Comparison of ENCODE assay signal across 15 cellular contexts in genomic region chr2:12870692-12871091, GRCh38.
DNase-seq lines count a peak whose midpoint lies in the region; ATAC-seq and TF ChIP-seq lines count a peak whose summit lies in the region.
"Had no signal": no experiment of that assay in that cellular context is flagged by ENCODE, and none has a peak within 500 bp of the region (broad histone marks: within the 10 kb centered on the region; RNA-seq: fewer than 3 reads in every experiment).

No MANE protein-coding gene starts in this region.

- TF ChIP-seq CTCF in heart left ventricle (IDR thresholded peaks at IDR 0.05) (no peak), IMR-90 (conservative IDR thresholded peaks at IDR 0.05; ENCODE audit: low read depth, low read length) (no peak), epithelial cell of esophagus (IDR thresholded peaks at IDR 0.05; ENCODE audit: insufficient read depth, low read depth, low read length, missing control alignments) (no peak), foreskin fibroblast (IDR thresholded peaks at IDR 0.05; ENCODE audit: low read depth, low read length) (no peak)

- no peak overlapping the region for H3K56ac ChIP-seq in IMR-90 (ENCODE audit: extremely low read depth, insufficient read depth, low read length)

- 60 to 93% (median 80%) methylated on average over 1 of the region's 1 CpG for WGBS in heart left ventricle, 4 donors
- no CpG with 5 or more reads among the region's 1 CpG for WGBS in IMR-90 (ENCODE audit: extremely low coverage in 2 of 2, insufficient read length in 1 of 2), 2 experiments

- POLR2A ChIA-PET in IMR-90 (lab: Charles Lee; ENCODE audit: unreplicated experiment), result interaction anchor here (0.6 kb wide), 1 partner anchor 137 kb away, joined by 3 read pairs; no protein-coding TSS in a partner anchor

- dilution Hi-C loops in IMR-90 (cut with HindIII; ENCODE audit: low sequenced_read_pairs, unreplicated experiment), result no loop called here

- H3K4me1 ChIP-seq in heart left ventricle (no peaks in the 10 kb centered on the region), IMR-90 (ENCODE audit: control insufficient read depth, insufficient read depth, low read length) (peaks cover 7% of the 10 kb centered on the region)

- BruUV-seq in IMR-90 (replicated peaks; lab: Mats Ljungman, UMichigan), result no TSS peak

- no peak overlapping the region for H2AFZ ChIP-seq in IMR-90 (replicated peaks; ENCODE audit: low read length, poor library complexity)

- ATAC-seq in heart left ventricle (peak in 3 of 4 donors; percentile 61 to 69 (median 68)), left cardiac atrium (no peak), IMR-90 (ENCODE audit: low read depth) (no peak)
- ATAC-seq: GM12878, HCT116 had no signal

- H2AK9ac ChIP-seq in IMR-90 (replicated peaks; ENCODE audit: low read depth, low read length, poor library complexity), result no peak overlapping the region

- no peak overlapping the region for H2AK5ac ChIP-seq in IMR-90 (ENCODE audit: low read depth, low read length)

- 0 out of 2 replicates have a peak overlapping the region, but pooled peaks have one; percentile 8 for H3K14ac ChIP-seq in IMR-90 (replicated peaks; ENCODE audit: low read depth, low read length)

- CTCF ChIA-PET in IMR-90 (lab: Yijun Ruan, JAX), result no interaction called here

- H2BK15ac ChIP-seq in IMR-90 (ENCODE audit: low read depth, low read length), result no peak overlapping the region

- no peak overlapping the region for H2BK120ac ChIP-seq in IMR-90 (ENCODE audit: low read depth, low read length)

- H3K4me3 ChIP-seq in heart left ventricle, result no peak overlapping the region
- H3K4me3 ChIP-seq in IMR-90 (ENCODE audit: insufficient read depth, low read depth, low read length), result no peak overlapping the region
- no peak overlapping the region for H3K4me3 ChIP-seq in epithelial cell of esophagus (ENCODE audit: low read length)
- no peak overlapping the region for H3K4me3 ChIP-seq in foreskin fibroblast (ENCODE audit: low read depth in 1 of 2, low read length in 2 of 2)
- H3K4me3 ChIP-seq: GM12878 had no signal

- H3K79me1 ChIP-seq in IMR-90 (ENCODE audit: low read depth in 1 of 2, low read length in 2 of 2), result no peaks in the 10 kb centered on the region

- no peak overlapping the region for H4K91ac ChIP-seq in IMR-90 (ENCODE audit: insufficient read depth, low read depth, low read length)

- TF ChIP-seq RAD21 in IMR-90 (IDR thresholded peaks at IDR 0.05; ENCODE audit: low read length), result no peak

- H3K9ac ChIP-seq in IMR-90 (ENCODE audit: low read depth, low read length), result no peak overlapping the region

- no peak for DNase-seq in heart left ventricle
- DNase-seq in left cardiac atrium, result no peak
- peak; percentile 11 for DNase-seq in IMR-90
- DNase-seq in epithelial cell of esophagus (ENCODE audit: low read depth), result peak; percentile 61
- DNase-seq in foreskin fibroblast, result peak; percentile 58 to 73
- DNase-seq in mucosa of gallbladder (ENCODE audit: low spot score), result no peak
- DNase-seq in dermis blood vessel endothelial cell, result no peak
- no peak for DNase-seq in NCI-H1436 (lab: John Stamatoyannopoulos, UW)
- DNase-seq: ACHN; C1 segment of cervical spinal cord; CD4-positive, alpha-beta T cell; DMS79 had no signal

- in situ Hi-C loops in IMR-90 (cut with MboI; ENCODE audit: low sequenced_read_pairs), result no loop called here

- H3K18ac ChIP-seq in IMR-90 (ENCODE audit: low read depth, low read length), result no peak overlapping the region

- no peak overlapping the region for H3K4ac ChIP-seq in IMR-90 (ENCODE audit: low read depth, low read length)

- no peak overlapping the region for H2BK20ac ChIP-seq in IMR-90 (ENCODE audit: low read depth, low read length)

- no peak overlapping the region for H2BK5ac ChIP-seq in IMR-90 (ENCODE audit: low read depth, low read length, poor library complexity, severe bottlenecking)

- no peak overlapping the region for H4K5ac ChIP-seq in IMR-90 (ENCODE audit: low read depth, low read length)

- no peaks in the 10 kb centered on the region for H3K9me3 ChIP-seq in heart left ventricle
- no peaks in the 10 kb centered on the region for H3K9me3 ChIP-seq in IMR-90 (ENCODE audit: control insufficient read depth, insufficient read depth, low read length)

- H4K8ac ChIP-seq in IMR-90 (ENCODE audit: low read depth in 2 of 2, low read length in 2 of 2), result no peak overlapping the region

- intact Hi-C loops in heart left ventricle (cut with DNase I), result no loop called here
- intact Hi-C loops in left cardiac atrium (cut with DNase I), result no loop called here
- intact Hi-C loops in IMR-90 (cut with micrococcal nuclease), result no loop called here

- H3K36me3 ChIP-seq in heart left ventricle, result no peaks in the 10 kb centered on the region
- no peaks in the 10 kb centered on the region for H3K36me3 ChIP-seq in IMR-90 (ENCODE audit: control insufficient read depth, insufficient read depth, low read length)

- H3K27me3 ChIP-seq in heart left ventricle (peaks cover 0 to 2% (median 0%) of the 10 kb centered on the region in 9 donors), IMR-90 (ENCODE audit: control insufficient read depth, insufficient read depth, low read length) (no peaks in the 10 kb centered on the region)

- H4K20me1 ChIP-seq in IMR-90 (ENCODE audit: insufficient read depth, low read length), result no peaks in the 10 kb centered on the region

- no peak for TF ChIP-seq POLR2A in heart left ventricle (IDR thresholded peaks at IDR 0.05)
- no peak for TF ChIP-seq POLR2A in IMR-90 (IDR thresholded peaks at IDR 0.05; ENCODE audit: low read depth, low read length)

- peaks cover 6% of the 10 kb centered on the region; the same call in 1 of the 2 replicates for H3K9me1 ChIP-seq in IMR-90 (ENCODE audit: insufficient read depth, low read length)

- H3K27ac ChIP-seq in heart left ventricle, result no peak overlapping the region
- H3K27ac ChIP-seq in IMR-90 (ENCODE audit: insufficient read depth, low read length), result no peak overlapping the region
- H3K27ac ChIP-seq: HL-60 had no signal

- H3K4me2 ChIP-seq in IMR-90 (ENCODE audit: low read depth, low read length), result no peak overlapping the region

- no peak overlapping the region for H3K23ac ChIP-seq in IMR-90 (ENCODE audit: low read depth, low read length)

TF ChIP-seq in IMR-90, 13 proteins besides CTCF, POLR2A, EP300 and RAD21:
- TF ChIP-seq FOS (IDR thresholded peaks at IDR 0.05; ENCODE audit: low read depth, low read length), result no peak
- TF ChIP-seq BHLHE40 (IDR thresholded peaks at IDR 0.05; ENCODE audit: low read depth, low read length), result no peak
- TF ChIP-seq CEBPB (IDR thresholded peaks at IDR 0.05; ENCODE audit: low read depth, low read length), result peak; percentile 73

Comparison
In these comparisons a context has a peak if more than half of its experiments do, and no peak if none do; other contexts are left out.
1. ATAC-seq: peak in heart left ventricle (3 of 4); none in left cardiac atrium (0 of 2) and IMR-90 (single experiment).
2. DNase-seq: peak in IMR-90 (single experiment), epithelial cell of esophagus (single experiment) and foreskin fibroblast (2 of 2); none in heart left ventricle (0 of 5), left cardiac atrium (single experiment), mucosa of gallbladder (single experiment), dermis blood vessel endothelial cell (single experiment) and NCI-H1436 (single experiment).